ENCODE assay signal across 17 cellular contexts in genomic region chr5:143629871-143630658, GRCh38.
A peak's percentile ranks its signal among the peaks of the same experiment; 100 is the strongest.
DNase-seq lines count a peak whose midpoint lies in the region; ATAC-seq and TF ChIP-seq lines count a peak whose summit lies in the region.
"Had no signal": no experiment of that assay in that cellular context is flagged by ENCODE, and none has a peak within 500 bp of the region (broad histone marks: within the 10 kb centered on the region; RNA-seq: fewer than 3 reads in every experiment).

No MANE protein-coding gene starts in this region.

- 65% methylated on average over 9 of the region's 9 CpGs for WGBS in smooth muscle cell (ENCODE audit: low lambda C conversion rate)

- H3K9ac ChIP-seq in smooth muscle cell (ENCODE audit: low read depth), result no peak overlapping the region

- peak overlapping the region; percentile 36 for H2AFZ ChIP-seq in smooth muscle cell (ENCODE audit: low read depth)

- H3K27me3 ChIP-seq in smooth muscle cell (ENCODE audit: low read depth), result no peaks in the 10 kb centered on the region
- H3K27me3 ChIP-seq: colonic mucosa had no signal

- no peak overlapping the region for H3K4me2 ChIP-seq in smooth muscle cell

- peak; percentile 7 for DNase-seq in NCI-H2196 (lab: John Stamatoyannopoulos, UW; ENCODE audit: unreplicated experiment)
- no peak for DNase-seq in NCI-H2196 treated with DMSO at 0.1 percent for 48 hours (lab: John Stamatoyannopoulos, UW; ENCODE audit: unreplicated experiment)
- peak; percentile 2 for DNase-seq in RKO (ENCODE audit: low spot score)
- DNase-seq in fibroblast of peridontal ligament (ENCODE audit: extremely low read depth), result peak; percentile 58
- DNase-seq in smooth muscle cell (lab: John Stamatoyannopoulos, UW; ENCODE audit: unreplicated experiment), result no peak
- DNase-seq: 8988T; activated effector memory CD4-positive, alpha-beta T cell treated with Interleukin-2 at 50 U/mL for 16 hours; colonic mucosa; hippocampal formation; KBM-7; Right ventricle myocardium superior; stimulated activated CD4-positive, alpha-beta T cell treated with anti-CD3 and anti-CD28 coated beads, Interleukin-12 subunit alpha, Interleukin-12 subunit beta, amount 100 ng/mL, for 4 hours; stimulated activated CD8-positive, alpha-beta memory T cell treated with anti-CD3 and anti-CD28 coated beads, Interleukin-4, amount 100 ng/mL, for 48 hours had no signal

- no peaks in the 10 kb centered on the region for H4K20me1 ChIP-seq in smooth muscle cell (ENCODE audit: low read depth)

- H3F3A ChIP-seq in smooth muscle cell (ENCODE audit: low read depth), result no peaks in the 10 kb centered on the region

- ATAC-seq in GM21367 (IDR thresholded peaks at IDR 0.05; ENCODE audit: unreplicated experiment), result no peak
- ATAC-seq in HG03565 (IDR thresholded peaks at IDR 0.05; ENCODE audit: unreplicated experiment), result no peak
- ATAC-seq in GM21515 (IDR thresholded peaks at IDR 0.05; ENCODE audit: unreplicated experiment), result no peak
- ATAC-seq: activated CD4-positive, CD25-positive, alpha-beta regulatory T cell treated with anti-CD3 and anti-CD28 coated beads, Interleukin-2, amount 50 U/mL, for 24 hours had no signal

- no peaks in the 10 kb centered on the region for H3K36me3 ChIP-seq in smooth muscle cell (ENCODE audit: low read depth)
- H3K36me3 ChIP-seq: colonic mucosa had no signal

- H3K4me3 ChIP-seq in smooth muscle cell, result no peak overlapping the region
- H3K4me3 ChIP-seq: colonic mucosa had no signal

- no peak for TF ChIP-seq CTCF in smooth muscle cell (IDR thresholded peaks at IDR 0.05; ENCODE audit: borderline replicate concordance, insufficient read depth, poor library complexity, severe bottlenecking)

- no peaks in the 10 kb centered on the region for H3K79me2 ChIP-seq in smooth muscle cell (ENCODE audit: low read depth)

- H3K4me1 ChIP-seq in smooth muscle cell (ENCODE audit: low read depth), result no peaks in the 10 kb centered on the region
- H3K4me1 ChIP-seq: colonic mucosa had no signal

- H3K27ac ChIP-seq in smooth muscle cell (ENCODE audit: low read depth), result peak overlapping the region; percentile 28
- H3K27ac ChIP-seq: colonic mucosa had no signal

- no peaks in the 10 kb centered on the region for H3K9me3 ChIP-seq in smooth muscle cell (replicated peaks; ENCODE audit: low read depth)
- H3K9me3 ChIP-seq: colonic mucosa had no signal

Comparison
In these comparisons a context has a peak if more than half of its experiments do, and no peak if none do; other contexts are left out.
1. DNase-seq: peak in NCI-H2196 (single experiment), RKO (single experiment) and fibroblast of peridontal ligament (single experiment); none in NCI-H2196 treated with DMSO at 0.1 percent for 48 hours (single experiment) and smooth muscle cell (single experiment).